ENCODE assay signal across 24 cellular contexts in the genomic region with DNA sequence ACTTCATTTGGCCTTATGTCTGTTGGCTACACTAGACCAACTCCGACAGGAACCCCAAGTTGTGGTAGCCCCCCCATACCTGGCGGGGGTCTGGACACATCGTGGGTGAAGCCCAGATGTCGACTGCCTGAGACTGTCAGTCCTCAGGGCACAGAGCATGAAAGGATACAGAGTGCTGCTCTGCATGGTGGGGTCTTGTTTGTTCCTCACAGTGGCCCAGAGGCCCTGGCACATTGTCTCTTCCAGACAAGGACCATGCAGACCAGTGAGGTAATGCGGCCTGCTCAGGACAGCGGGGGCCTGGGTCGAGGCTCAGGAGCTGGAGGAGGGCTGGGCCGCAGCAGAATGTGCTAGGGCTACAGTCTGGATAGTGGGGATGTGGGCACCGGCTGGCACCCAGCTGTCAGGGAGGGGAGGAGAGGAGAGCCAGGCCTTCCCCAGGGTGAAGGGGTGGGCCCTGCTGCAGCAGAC. TPM values are rescaled to one million over a fixed set of nuclear protein-coding genes. Genes with fewer than 3 reads are reported as not detected.
DNase-seq lines count a peak whose midpoint lies in the region; ATAC-seq, FAIRE-seq and TF ChIP-seq lines count a peak whose summit lies in the region.
"Had no signal": no experiment of that assay in that cellular context is flagged by ENCODE, and none has a peak within 500 bp of the region (broad histone marks: within the 10 kb centered on the region; RNA-seq: fewer than 3 reads in every experiment).

No MANE protein-coding gene starts in this region.

- DNase-seq in NCI-H2171 (lab: John Stamatoyannopoulos, UW) (peak; percentile 72), NCI-H2171 treated with DMSO at 0.1 percent for 48 hours (lab: John Stamatoyannopoulos, UW) (no peak), Daoy (ENCODE audit: low read depth) (peak; percentile 0), H1 (ENCODE audit: low read depth in 1 of 2, low spot score in 2 of 2) (no peak), omental fat pad (ENCODE audit: low spot score) (peak; percentile 6), NCI-H446 (lab: John Stamatoyannopoulos, UW) (no peak), smooth muscle cell (lab: John Stamatoyannopoulos, UW; ENCODE audit: unreplicated experiment) (no peak), NCI-H345 (lab: John Stamatoyannopoulos, UW) (no peak)
- DNase-seq: activated CD4-positive, alpha-beta memory T cell treated with anti-CD3 and anti-CD28 coated beads, Interleukin-2, amount 10 ng/mL, durations not matched to agents 7 days and 5 days; activated gamma-delta T cell treated with Interleukin-2 at 50 U/mL for 16 hours; DMS79; effector CD8-positive, alpha-beta T cell; hippocampal formation; kidney glomerular epithelial cell; NCI-H2081; PC-9; small intestine; stimulated activated naive B cell treated with anti-CD40 and anti-IgM and Interleukin-4, amounts not matched to agents 10 μg/mL and 1 μg/mL and 100 μg/mL, for 72 hours; upper lobe of left lung had no signal

- H3K23ac ChIP-seq in H1 (ENCODE audit: insufficient read length) = no peak overlapping the region

- ATAC-seq in omental fat pad (ENCODE audit: low FRiP score) = peak; percentile 26
- ATAC-seq: stimulated activated naive B cell treated with anti-CD40 and anti-IgM and Interleukin-4, amounts not matched to agents 10 μg/mL and 1 μg/mL and 100 μg/mL, for 72 hours had no signal

- H2AK5ac ChIP-seq in H1 (ENCODE audit: low read depth, low read length) = no peak overlapping the region

- no peak overlapping the region for H3K4ac ChIP-seq in H1 (replicated peaks; ENCODE audit: insufficient read length, low read depth, low read length)

- H2BK20ac ChIP-seq in H1 (ENCODE audit: low read length) = no peak overlapping the region

- H3K4me1 ChIP-seq in H1 (replicated peaks in 1 of 4; ENCODE audit: control insufficient read depth in 3 of 4, insufficient read depth in 4 of 4, low read length in 3 of 4) (no peaks in the 10 kb centered on the region; a peak in 2 of 7 replicates), smooth muscle cell (ENCODE audit: low read depth) (no peaks in the 10 kb centered on the region)
- H3K4me1 ChIP-seq: parathyroid adenoma had no signal

- H3K9me3 ChIP-seq in H1 (ENCODE audit: insufficient read depth in 2 of 2, low read depth in 1 of 2, low read length in 1 of 2) = no peaks in the 10 kb centered on the region
- peaks cover 3% of the 10 kb centered on the region for H3K9me3 ChIP-seq in smooth muscle cell (replicated peaks; ENCODE audit: low read depth)
- H3K9me3 ChIP-seq: upper lobe of left lung had no signal

- H3K79me2 ChIP-seq in H1 (ENCODE audit: control insufficient read depth in 1 of 2, insufficient read depth in 2 of 2, low read length in 2 of 2) (no peaks in the 10 kb centered on the region), smooth muscle cell (ENCODE audit: low read depth) (peaks cover 28% of the 10 kb centered on the region)
- H3K79me2 ChIP-seq: parathyroid adenoma had no signal

- no peak overlapping the region for H3K14ac ChIP-seq in H1 (ENCODE audit: insufficient read length)

- TF ChIP-seq CTCF in H1 (IDR thresholded peaks at IDR 0.05; ENCODE audit: control extremely low read depth in 1 of 3, insufficient read depth in 1 of 3, low read depth in 1 of 3, low read length in 3 of 3) (no peak), omental fat pad (IDR thresholded peaks at IDR 0.05) (no peak), smooth muscle cell (IDR thresholded peaks at IDR 0.05; ENCODE audit: borderline replicate concordance, insufficient read depth, poor library complexity, severe bottlenecking) (no peak)

- no peak overlapping the region for H4K5ac ChIP-seq in H1 (ENCODE audit: insufficient read length, low read depth, low read length)

- no peak overlapping the region for H3K4me2 ChIP-seq in H1 (ENCODE audit: insufficient read depth in 1 of 2, low read depth in 2 of 2, low read length in 2 of 2)
- H3K4me2 ChIP-seq in smooth muscle cell = no peak overlapping the region
- H3K4me2 ChIP-seq: PC-9 had no signal

- H2BK15ac ChIP-seq in H1 (ENCODE audit: low read length) = no peak overlapping the region

- no peak overlapping the region for H3K27ac ChIP-seq in H1 (ENCODE audit: low read depth, low read length)
- no peak overlapping the region for H3K27ac ChIP-seq in smooth muscle cell (ENCODE audit: low read depth)
- H3K27ac ChIP-seq: 22Rv1, parathyroid adenoma, PC-9 had no signal

- H3K23me2 ChIP-seq in H1 (ENCODE audit: low read depth, low read length) = no peaks in the 10 kb centered on the region

- 0 out of 2 replicates have a peak overlapping the region, but pooled peaks have one; percentile 1 for H2BK5ac ChIP-seq in H1 (ENCODE audit: low read depth, low read length)

- 90% methylated on average over 9 of the region's 9 CpGs; no CpG with 5 or more reads in 1 of the 2 experiments for WGBS in H1 (ENCODE audit: extremely low coverage in 1 of 2, insufficient coverage in 1 of 2, insufficient read length in 1 of 2, insufficient replicate concordance in 2 of 2, low coverage in 1 of 2, low lambda C conversion rate in 2 of 2, missing lambda C conversion rate in 1 of 2), 2 experiments
- WGBS in smooth muscle cell (ENCODE audit: low lambda C conversion rate) = 95% methylated on average over 9 of the region's 9 CpGs

- H3K27me3 ChIP-seq in H1 (replicated peaks in 1 of 4; ENCODE audit: control insufficient read depth in 3 of 4, extremely low read depth in 1 of 4, insufficient read depth in 3 of 4, low read length in 3 of 4) (no peaks in the 10 kb centered on the region), smooth muscle cell (ENCODE audit: low read depth) (no peaks in the 10 kb centered on the region)
- H3K27me3 ChIP-seq: upper lobe of left lung had no signal

- no peak overlapping the region for H3K9ac ChIP-seq in H1 (replicated peaks in 1 of 4; ENCODE audit: extremely low read depth in 1 of 4, low read depth in 3 of 4, low read length in 3 of 4)
- no peak overlapping the region for H3K9ac ChIP-seq in smooth muscle cell (ENCODE audit: low read depth)
- H3K9ac ChIP-seq: parathyroid adenoma had no signal

- H3K4me3 ChIP-seq in H1 (ENCODE audit: extremely low read depth in 1 of 4, insufficient read depth in 2 of 4, low read depth in 3 of 4, low read length in 4 of 4) (no peak overlapping the region), smooth muscle cell (no peak overlapping the region)
- H3K4me3 ChIP-seq: PC-9, upper lobe of left lung had no signal

- H2AFZ ChIP-seq in H1 (ENCODE audit: low read length) = no peak overlapping the region
- H2AFZ ChIP-seq in smooth muscle cell (ENCODE audit: low read depth) = no peak overlapping the region
- H2AFZ ChIP-seq: parathyroid adenoma, PC-9 had no signal

- H3K36me3 ChIP-seq in H1 (ENCODE audit: control insufficient read depth in 2 of 4, insufficient read depth in 4 of 4, low read length in 3 of 4) (no peaks in the 10 kb centered on the region), smooth muscle cell (ENCODE audit: low read depth) (no peaks in the 10 kb centered on the region)
- H3K36me3 ChIP-seq: upper lobe of left lung had no signal

- H3F3A ChIP-seq in smooth muscle cell (ENCODE audit: low read depth) = no peaks in the 10 kb centered on the region

- CTCF ChIA-PET in H1 (lab: Charles Lee; ENCODE audit: partially characterized antibody) = interaction anchor here (0.9 to 8.4 kb wide), 9 partner anchors 11 to 162 kb away, joined by 3 to 95 read pairs (median 6); partner anchors contain the start of genes MYO7A and OMP

- TF ChIP-seq POLR2A in H1 (IDR thresholded peaks at IDR 0.05; ENCODE audit: control extremely low read depth in 1 of 2, low read depth in 2 of 2, low read length in 2 of 2) = no peak

- TF ChIP-seq RAD21 in H1 (IDR thresholded peaks at IDR 0.05 in 1 of 2, conservative IDR thresholded peaks at IDR 0.05 in 1 of 2; ENCODE audit: low read depth in 2 of 2, low read length in 2 of 2) = no peak

- no peak overlapping the region for H4K8ac ChIP-seq in H1 (ENCODE audit: extremely low read depth, insufficient read depth, low read length)

- no peak for FAIRE-seq in H1 (lab: Jason Lieb, UNC)
- FAIRE-seq: GM19239, HTR-8/SVneo, small intestine had no signal

- no peak overlapping the region for H2BK12ac ChIP-seq in H1 (ENCODE audit: low read depth, low read length)

- H4K20me1 ChIP-seq in H1 (replicated peaks in 1 of 2; ENCODE audit: control insufficient read depth in 1 of 2, insufficient read depth in 2 of 2, low read length in 2 of 2) (peaks cover 0 to 5% of the 10 kb centered on the region in 2 experiments), smooth muscle cell (ENCODE audit: low read depth) (peaks cover 8% of the 10 kb centered on the region)

- no peak overlapping the region for H3K56ac ChIP-seq in H1 (replicated peaks; ENCODE audit: insufficient read length, low read depth, low read length)

- H3K79me1 ChIP-seq in H1 (ENCODE audit: low read depth, low read length) = no peaks in the 10 kb centered on the region; the same call in 1 of the 2 replicates

- POLR2A ChIA-PET in H1 (lab: Charles Lee; ENCODE audit: partially characterized antibody) = interaction anchor here (0.9 kb wide), 1 partner anchor 14 kb away, joined by 3 read pairs; no protein-coding TSS in a partner anchor

- no peak for TF ChIP-seq EP300 in H1 (IDR thresholded peaks at IDR 0.05; ENCODE audit: borderline replicate concordance in 1 of 2, low read depth in 2 of 2, low read length in 2 of 2)

- no peak overlapping the region; the same call in 1 of the 2 replicates for H3K18ac ChIP-seq in H1 (ENCODE audit: extremely low read depth, low read length)

- H4K91ac ChIP-seq in H1 (replicated peaks; ENCODE audit: insufficient read length, low read length) = no peak overlapping the region

- H2BK120ac ChIP-seq in H1 (replicated peaks; ENCODE audit: low read depth, low read length) = no peak overlapping the region

RNA-seq across cellular contexts. Expression of gene CAPN5, which starts 14.6 kb away (rescaled TPM):
- 2.7 and 5.5 TPM in 2 replicates for total RNA-seq in Daoy (2014; rRNA removed; shearing (Covaris generic))
- total RNA-seq in H1 (2021; fragmentation: NEBNext Ultra II Directional; extraction: Animal tissue kit (Norgen Biotek cat#: 25700)) = 22.4 and 22.6 TPM in 2 replicates
- polyA plus RNA-seq in H1 (2011; rRNA removed) (21.5 and 26.9 TPM in 2 replicates), smooth muscle cell (23.1 and 23.2 TPM in 2 replicates)
- 15.4 TPM for polyA plus RNA-seq in H1 (2011; cell fraction: cytosol; rRNA removed)
- 32.7 TPM for polyA plus RNA-seq in H1 (2011; cell fraction: nucleus; rRNA removed)
- polyA plus RNA-seq in H1 (2012, experiment 1 of 2) = 10.3 to 18.4 TPM (median 16.8 TPM) in 4 replicates
- polyA plus RNA-seq in H1 (2012, experiment 2 of 2) = 14.6 TPM
- 16.3 TPM for polyA plus RNA-seq in H1 (2013, experiment 1 of 2)
- 16.6 TPM for polyA plus RNA-seq in H1 (2013, experiment 2 of 2)
- 15.2 and 16.7 TPM in 2 replicates for polyA minus RNA-seq in H1 (2011; rRNA and poly(A)+ RNA removed)
- polyA minus RNA-seq in H1 (2011; cell fraction: cytosol; rRNA and poly(A)+ RNA removed) = 10.2 TPM
- 11.1 TPM for polyA minus RNA-seq in H1 (2011; cell fraction: nucleus; rRNA and poly(A)+ RNA removed)
- total RNA-seq in omental fat pad (1 to 10 TPM; 3.3 to 8.5 (median 4.7) TPM), smooth muscle cell (9.4 and 15.5 TPM in 2 replicates)

RNA-seq across cellular contexts. Expression of gene OMP, which starts 21.2 kb away (rescaled TPM):
- total RNA-seq in Daoy (2014; rRNA removed; shearing (Covaris generic)) = not detected in 2 replicates
- 0.75 TPM in 1 of 2 replicates, not detected in the other for total RNA-seq in H1 (2021; fragmentation: NEBNext Ultra II Directional; extraction: Animal tissue kit (Norgen Biotek cat#: 25700))
- polyA plus RNA-seq in H1 (2011; rRNA removed) (not detected in 2 replicates), smooth muscle cell (not detected in 2 replicates)
- not detected for polyA plus RNA-seq in H1 (2011; cell fraction: cytosol; rRNA removed)
- polyA plus RNA-seq in H1 (2011; cell fraction: nucleus; rRNA removed) = 1.3 TPM
- not detected in 4 replicates for polyA plus RNA-seq in H1 (2012, experiment 1 of 2)
- not detected for polyA plus RNA-seq in H1 (2012, experiment 2 of 2)
- polyA plus RNA-seq in H1 (2013, experiment 1 of 2) = not detected
- not detected for polyA plus RNA-seq in H1 (2013, experiment 2 of 2)
- 1.0 TPM in 1 of 2 replicates, not detected in the other for polyA minus RNA-seq in H1 (2011; rRNA and poly(A)+ RNA removed)
- not detected for polyA minus RNA-seq in H1 (2011; cell fraction: cytosol; rRNA and poly(A)+ RNA removed)
- polyA minus RNA-seq in H1 (2011; cell fraction: nucleus; rRNA and poly(A)+ RNA removed) = 2.4 TPM
- total RNA-seq in omental fat pad (not detected), smooth muscle cell (2.1 TPM in 1 of 2 replicates, not detected in the other)
- total RNA-seq: activated CD4-positive, alpha-beta memory T cell treated with anti-CD3 and anti-CD28 coated beads, Interleukin-2, amount 10 ng/mL, durations not matched to agents 7 days and 5 days; MCF 10A had no signal

RNA-seq across cellular contexts. Expression of gene MYO7A, which starts 46.6 kb away (rescaled TPM):
- 0.40 TPM in 1 of 2 replicates, not detected in the other for total RNA-seq in Daoy (2014; rRNA removed; shearing (Covaris generic))
- 1.9 and 2.4 TPM in 2 replicates for total RNA-seq in H1 (2021; fragmentation: NEBNext Ultra II Directional; extraction: Animal tissue kit (Norgen Biotek cat#: 25700))
- polyA plus RNA-seq in H1 (2011; rRNA removed) = 1.5 and 1.9 TPM in 2 replicates
- polyA plus RNA-seq in H1 (2011; cell fraction: cytosol; rRNA removed) = 1.5 TPM
- 10.0 TPM for polyA plus RNA-seq in H1 (2011; cell fraction: nucleus; rRNA removed)
- polyA plus RNA-seq in H1 (2012, experiment 1 of 2) = 1.7 to 2.5 TPM (median 2.0 TPM) in 4 replicates
- polyA plus RNA-seq in H1 (2012, experiment 2 of 2) = 1.2 TPM
- polyA plus RNA-seq in H1 (2013, experiment 1 of 2) = 1.5 TPM
- polyA plus RNA-seq in H1 (2013, experiment 2 of 2) = 1.3 TPM
- polyA minus RNA-seq in H1 (2011; rRNA and poly(A)+ RNA removed) = 1.0 TPM in 2 replicates
- 1.1 TPM for polyA minus RNA-seq in H1 (2011; cell fraction: cytosol; rRNA and poly(A)+ RNA removed)
- 2.4 TPM for polyA minus RNA-seq in H1 (2011; cell fraction: nucleus; rRNA and poly(A)+ RNA removed)
- 10 to 100 TPM; 13.4 to 29.9 (median 18.0) TPM for total RNA-seq in omental fat pad
- total RNA-seq in smooth muscle cell = 0.18 TPM in 1 of 2 replicates, not detected in the other
- 0.04 and 0.08 TPM in 2 replicates for polyA plus RNA-seq in smooth muscle cell

RNA-seq across cellular contexts. Expression of gene B3GNT6, which starts 47.2 kb away (rescaled TPM):
- total RNA-seq in Daoy (2014; rRNA removed; shearing (Covaris generic)) = not detected in 2 replicates
- total RNA-seq in H1 (2021; fragmentation: NEBNext Ultra II Directional; extraction: Animal tissue kit (Norgen Biotek cat#: 25700)) = not detected in 2 replicates
- polyA plus RNA-seq in H1 (2011; rRNA removed) (0.02 TPM in 1 of 2 replicates, not detected in the other), smooth muscle cell (0.11 TPM in 1 of 2 replicates, not detected in the other)
- polyA plus RNA-seq in H1 (2011; cell fraction: cytosol; rRNA removed) = not detected
- not detected for polyA plus RNA-seq in H1 (2011; cell fraction: nucleus; rRNA removed)
- not detected in 4 replicates for polyA plus RNA-seq in H1 (2012, experiment 1 of 2)
- not detected for polyA plus RNA-seq in H1 (2012, experiment 2 of 2)
- polyA plus RNA-seq in H1 (2013, experiment 1 of 2) = not detected
- polyA plus RNA-seq in H1 (2013, experiment 2 of 2) = not detected
- 0.06 TPM in 1 of 2 replicates, not detected in the other for polyA minus RNA-seq in H1 (2011; rRNA and poly(A)+ RNA removed)
- polyA minus RNA-seq in H1 (2011; cell fraction: cytosol; rRNA and poly(A)+ RNA removed) = not detected
- polyA minus RNA-seq in H1 (2011; cell fraction: nucleus; rRNA and poly(A)+ RNA removed) = not detected
- total RNA-seq in omental fat pad (not detected), smooth muscle cell (0.13 TPM in 1 of 2 replicates, not detected in the other)
- total RNA-seq: activated CD4-positive, alpha-beta memory T cell treated with anti-CD3 and anti-CD28 coated beads, Interleukin-2, amount 10 ng/mL, durations not matched to agents 7 days and 5 days; MCF 10A; PC-9 had no signal

Comparison
In these comparisons a context has a peak if more than half of its experiments do, and no peak if none do; other contexts are left out.
1. DNase-seq: peak in NCI-H2171 (single experiment), Daoy (single experiment) and omental fat pad (single experiment); none in NCI-H2171 treated with DMSO at 0.1 percent for 48 hours (single experiment), H1 (0 of 2), NCI-H446 (0 of 2), smooth muscle cell (single experiment) and NCI-H345 (single experiment).